1 cellular context compared by ENCODE assay signal in the genomic region with DNA sequence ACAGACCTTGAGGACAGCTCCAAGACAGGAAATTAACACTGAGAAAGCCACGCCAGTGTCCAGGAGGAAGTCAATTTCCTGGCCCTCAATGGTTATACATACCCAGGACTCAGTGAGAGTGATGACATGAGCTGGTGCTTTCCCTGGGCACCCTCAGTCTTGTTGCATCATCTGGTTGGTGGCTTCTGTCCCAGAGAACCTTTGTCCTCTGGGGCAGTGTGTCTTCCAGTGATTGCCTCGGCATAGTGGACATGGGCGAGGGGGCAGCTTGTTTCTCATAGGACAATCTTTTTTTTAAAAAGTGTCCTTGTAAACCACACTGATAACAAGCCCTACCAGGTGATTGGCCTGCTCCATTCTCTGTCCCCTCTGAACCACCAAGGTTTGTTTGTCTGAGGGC. TPM values are rescaled to one million over a fixed set of nuclear protein-coding genes. Genes with fewer than 3 reads are reported as not detected.
"Had no signal": no experiment of that assay in that cellular context is flagged by ENCODE, and none has a peak within 500 bp of the region (broad histone marks: within the 10 kb centered on the region; RNA-seq: fewer than 3 reads in every experiment).

No MANE protein-coding gene starts in this region.

RNA-seq across cellular contexts. Expression of gene TDRD12, which starts 22.8 kb away (rescaled TPM):
- total RNA-seq: left ventricle myocardium inferior had no signal
